ENCODE assay signal across 10 cellular contexts in genomic region chr16:15653227-15653626, GRCh38. TPM values are rescaled to one million over a fixed set of nuclear protein-coding genes. Genes with fewer than 3 reads are reported as not detected.
DNase-seq lines count a peak whose midpoint lies in the region; ATAC-seq and TF ChIP-seq lines count a peak whose summit lies in the region.
"Had no signal": no experiment of that assay in that cellular context is flagged by ENCODE, and none has a peak within 500 bp of the region (broad histone marks: within the 10 kb centered on the region; RNA-seq: fewer than 3 reads in every experiment).

No MANE protein-coding gene starts in this region.

- DNase-seq in AG08395 (ENCODE audit: low spot score) = peak; percentile 82
- DNase-seq in HFF-Myc (ENCODE audit: extremely low read depth, low read depth) = no peak
- DNase-seq in mesenchymal stem cell = peak; percentile 92
- DNase-seq in CD1c-positive myeloid dendritic cell (ENCODE audit: extremely low spot score) = no peak
- DNase-seq in NCI-H2171 (lab: John Stamatoyannopoulos, UW) = no peak
- DNase-seq in omental fat pad (ENCODE audit: low spot score) = no peak
- DNase-seq: WERI-Rb-1 had no signal

- no peak overlapping the region for H2BK120ac ChIP-seq in mesenchymal stem cell (ENCODE audit: low read depth, low read length)

- H3K23ac ChIP-seq in mesenchymal stem cell (ENCODE audit: low read length in 2 of 2) = no peak overlapping the region

- H3K4ac ChIP-seq in mesenchymal stem cell (ENCODE audit: low read depth in 1 of 2, low read length in 2 of 2) = no peak overlapping the region

- H3K4me1 ChIP-seq in mesenchymal stem cell (ENCODE audit: control insufficient read depth, insufficient read depth, low read depth, low read length) = peaks cover 3% of the 10 kb centered on the region

- no peak for ATAC-seq in activated CD4-positive, CD25-positive, alpha-beta regulatory T cell treated with anti-CD3 and anti-CD28 coated beads, Interleukin-2, amount 50 U/mL, for 24 hours
- no peak for ATAC-seq in omental fat pad (ENCODE audit: low FRiP score)

- H3K36me3 ChIP-seq in mesenchymal stem cell (ENCODE audit: control insufficient read depth in 1 of 2, insufficient read depth in 2 of 2, low read depth in 1 of 2, low read length in 2 of 2) = peaks cover 3 to 12% of the 10 kb centered on the region in 2 experiments

- no peak overlapping the region for H4K8ac ChIP-seq in mesenchymal stem cell (ENCODE audit: low read length)

- no peak overlapping the region for H4K91ac ChIP-seq in mesenchymal stem cell (ENCODE audit: low read length)

- 5% methylated on average over 4 of the region's 4 CpGs for WGBS in mesenchymal stem cell

- H3K27me3 ChIP-seq in mesenchymal stem cell (ENCODE audit: control insufficient read depth in 1 of 2, insufficient read depth in 1 of 2, low read length in 2 of 2) = no peaks in the 10 kb centered on the region

- no peak overlapping the region for H2BK12ac ChIP-seq in mesenchymal stem cell (ENCODE audit: low read length in 2 of 2)

- TF ChIP-seq CTCF in HFF-Myc (IDR thresholded peaks at IDR 0.05; ENCODE audit: low read depth, low read length, missing control alignments) = no peak
- no peak for TF ChIP-seq CTCF in omental fat pad (IDR thresholded peaks at IDR 0.05)

- H2AK5ac ChIP-seq in mesenchymal stem cell (ENCODE audit: low read length, severe bottlenecking) = no peak overlapping the region

- H3K4me2 ChIP-seq in mesenchymal stem cell (ENCODE audit: low read length, poor library complexity, severe bottlenecking) = no peak overlapping the region

- H3K18ac ChIP-seq in mesenchymal stem cell (ENCODE audit: low read depth in 1 of 2, low read length in 2 of 2) = no peak overlapping the region

- H3K27ac ChIP-seq in angular gyrus (ENCODE audit: low read depth, low read length) (peak overlapping the region; percentile 31), mesenchymal stem cell (ENCODE audit: low read length, poor library complexity, severe bottlenecking) (peak overlapping the region; percentile 40)
- H3K27ac ChIP-seq: HL-60, WERI-Rb-1 had no signal

- no peaks in the 10 kb centered on the region for H3K9me3 ChIP-seq in mesenchymal stem cell (ENCODE audit: control insufficient read depth, low read length)

- peak overlapping the region; percentile 57 for H3K9ac ChIP-seq in mesenchymal stem cell (ENCODE audit: low read length)

- no peak overlapping the region for H2BK15ac ChIP-seq in mesenchymal stem cell (ENCODE audit: low read depth, poor library complexity, severe bottlenecking)

- peaks cover 12% of the 10 kb centered on the region for H3K79me1 ChIP-seq in mesenchymal stem cell (replicated peaks; ENCODE audit: low read length, poor library complexity, severe bottlenecking)

- no peak overlapping the region for H3K14ac ChIP-seq in mesenchymal stem cell (ENCODE audit: low read length in 2 of 2)

- H3K4me3 ChIP-seq in HFF-Myc (replicated peaks; ENCODE audit: low read depth, low read length) (peak overlapping the region; percentile 1; the same call in 1 of the 2 replicates), mesenchymal stem cell (ENCODE audit: insufficient read depth in 1 of 2, low read depth in 1 of 2, low read length in 2 of 2) (peak overlapping the region in 1 of 2 experiments; percentile 39)

- no peak overlapping the region for H2BK5ac ChIP-seq in mesenchymal stem cell (ENCODE audit: low read depth, low read length, poor library complexity, severe bottlenecking)

- H2AFZ ChIP-seq in mesenchymal stem cell (ENCODE audit: low read depth, low read length) = no peak overlapping the region

RNA-seq across cellular contexts. Expression of gene NDE1, which starts 3.2 kb away (rescaled TPM):
- 23.1 TPM for polyA plus RNA-seq in mesenchymal stem cell (2013, experiment 1 of 2)
- 22.8 TPM for polyA plus RNA-seq in mesenchymal stem cell (2013, experiment 2 of 2)
- total RNA-seq in omental fat pad = 10 to 100 TPM; 11.9 to 26.2 (median 21.2) TPM

RNA-seq across cellular contexts. Expression of gene MARF1, which starts 10.3 kb away (rescaled TPM):
- polyA plus RNA-seq in mesenchymal stem cell (2013, experiment 1 of 2) = 20.0 TPM
- 16.7 TPM for polyA plus RNA-seq in mesenchymal stem cell (2013, experiment 2 of 2)
- total RNA-seq in omental fat pad = 10 to 100 TPM; 20.7 to 53.9 (median 29.3) TPM

Comparison
In these comparisons a context has a peak if more than half of its experiments do, and no peak if none do; other contexts are left out.
1. DNase-seq: peak in AG08395 (single experiment) and mesenchymal stem cell (single experiment); none in HFF-Myc (single experiment), CD1c-positive myeloid dendritic cell (single experiment), NCI-H2171 (single experiment) and omental fat pad (single experiment).